Comparison of ENCODE assay signal across 1 cellular context in genomic region chr19:55476100-55476775, GRCh38.
TF ChIP-seq lines count a peak whose summit lies in the region.

ZNF628 (plus strand) TSS chr19:55476617; CDS start chr19:55479911, 3,294 bp downstream.

TF ChIP-seq in K562, 482 proteins besides CTCF, POLR2A, EP300 and RAD21 (continued from another document and continues in another):
- no peak for TF ChIP-seq FOXM1 (IDR thresholded peaks at IDR 0.05; ENCODE audit: low read depth)
- TF ChIP-seq FOXM1 (CRISPR knock-in tag; IDR thresholded peaks at IDR 0.05; ENCODE audit: low read depth), result 0 out of 2 replicates have a peak, but pooled peaks have one; percentile 24
- peak; percentile 65 for TF ChIP-seq PHF20 (IDR thresholded peaks at IDR 0.05; ENCODE audit: partially characterized antibody)
- TF ChIP-seq MCM2 (IDR thresholded peaks at IDR 0.05; ENCODE audit: low read depth), result no peak
- TF ChIP-seq ZBTB33 (CRISPR knock-in tag; IDR thresholded peaks at IDR 0.05), result peak; percentile 61; the same call in 1 of the 2 replicates
- peak in 1 of 3 experiments; percentile 40; a peak in 2 of 6 replicates for TF ChIP-seq ZBTB11 (CRISPR knock-in tag; IDR thresholded peaks at IDR 0.05)
- TF ChIP-seq CBX8 (IDR thresholded peaks at IDR 0.05; ENCODE audit: borderline replicate concordance, extremely low read depth, low read depth, low read length, poor library complexity, severe bottlenecking), result no peak
- TF ChIP-seq ZBTB9 (CRISPR knock-in tag; IDR thresholded peaks at IDR 0.05), result peak; percentile 47
- TF ChIP-seq BCOR (IDR thresholded peaks at IDR 0.05), result peak; percentile 26
- TF ChIP-seq MCM3 (IDR thresholded peaks at IDR 0.05), result no peak
- peak; percentile 90 for TF ChIP-seq RBFOX2 (IDR thresholded peaks at IDR 0.05; ENCODE audit: low read depth, low read length)
- peak; percentile 71; the same call in 1 of the 2 replicates for TF ChIP-seq MTA3 (IDR thresholded peaks at IDR 0.05; ENCODE audit: borderline replicate concordance)
- no peak for TF ChIP-seq THRB (CRISPR knock-in tag; conservative IDR thresholded peaks at IDR 0.05)
- no peak for TF ChIP-seq ZNF253 (CRISPR knock-in tag; conservative IDR thresholded peaks at IDR 0.05)
- TF ChIP-seq JUN (IDR thresholded peaks at IDR 0.05; ENCODE audit: borderline replicate concordance, low read depth, low read length), result no peak; the same call in 1 of the 2 replicates
- TF ChIP-seq JUN (CRISPR knock-in tag; IDR thresholded peaks at IDR 0.05; ENCODE audit: borderline replicate concordance), result 0 out of 2 replicates have a peak, but pooled peaks have one; percentile 67
- TF ChIP-seq E2F6 (IDR thresholded peaks at IDR 0.05; ENCODE audit: borderline replicate concordance in 1 of 2, extremely low read depth in 1 of 2, insufficient read depth in 1 of 2, insufficient read length in 1 of 2, low read depth in 1 of 2, low read length in 1 of 2, poor library complexity in 1 of 2, severe bottlenecking in 1 of 2), result peak; percentile 98
- TF ChIP-seq SREBF1 (IDR thresholded peaks at IDR 0.05; ENCODE audit: borderline replicate concordance, low read depth, low read length), result peak; percentile 67; the same call in 1 of the 2 replicates
- TF ChIP-seq IRF9 (tag; IDR thresholded peaks at IDR 0.05), result 0 out of 2 replicates have a peak, but pooled peaks have one; percentile 29
- TF ChIP-seq L3MBTL2 (IDR thresholded peaks at IDR 0.05), result peak; percentile 100
- TF ChIP-seq MTA2 (IDR thresholded peaks at IDR 0.05; ENCODE audit: low read depth), result no peak
- TF ChIP-seq MNT (conservative IDR thresholded peaks at IDR 0.05), result peak; percentile 90 to 93
- TF ChIP-seq TAF15 (IDR thresholded peaks at IDR 0.05; ENCODE audit: low read depth, low read length), result no peak
- TF ChIP-seq PTTG1 (tag; IDR thresholded peaks at IDR 0.05; ENCODE audit: low read depth), result no peak
- no peak for TF ChIP-seq NR2C1 (IDR thresholded peaks at IDR 0.05)
- peak; percentile 39 for TF ChIP-seq NR2C1 (tag; IDR thresholded peaks at IDR 0.05)
- TF ChIP-seq TAF7 (tag; IDR thresholded peaks at IDR 0.05), result 0 out of 2 replicates have a peak, but pooled peaks have one; percentile 12
- TF ChIP-seq NCOA6 (IDR thresholded peaks at IDR 0.05), result peak; percentile 97
- TF ChIP-seq AFF1 (IDR thresholded peaks at IDR 0.05; ENCODE audit: low read depth in 1 of 2, partially characterized antibody in 2 of 2), result peak; percentile 62 to 85
- TF ChIP-seq REST (CRISPR knock-in tag; IDR thresholded peaks at IDR 0.05; ENCODE audit: low read depth), result peak; percentile 78
- peak; percentile 98 for TF ChIP-seq CREB1 (IDR thresholded peaks at IDR 0.05)
- TF ChIP-seq CREB1 (CRISPR knock-in tag; IDR thresholded peaks at IDR 0.05), result peak; percentile 99
- peak; percentile 40; the same call in 1 of the 2 replicates for TF ChIP-seq C11orf30 (IDR thresholded peaks at IDR 0.05; ENCODE audit: low read depth)
- peak; percentile 85; the same call in 1 of the 2 replicates for TF ChIP-seq ERF (CRISPR knock-in tag; IDR thresholded peaks at IDR 0.05)
- 0 out of 2 replicates have a peak, but pooled peaks have one; percentile 24 for TF ChIP-seq ZNF282 (CRISPR knock-in tag; IDR thresholded peaks at IDR 0.05)
- TF ChIP-seq GABPB2 (CRISPR knock-in tag; conservative IDR thresholded peaks at IDR 0.05), result no peak
- peak; percentile 22; the same call in 1 of the 2 replicates for TF ChIP-seq TCF7 (IDR thresholded peaks at IDR 0.05; ENCODE audit: borderline replicate concordance)
- peak; percentile 91 for TF ChIP-seq SP1 (CRISPR knock-in tag; IDR thresholded peaks at IDR 0.05)
- TF ChIP-seq E2F3 (CRISPR knock-in tag; IDR thresholded peaks at IDR 0.05), result peak; percentile 84; the same call in 1 of the 2 replicates
- TF ChIP-seq ZNF146 (CRISPR knock-in tag; IDR thresholded peaks at IDR 0.05; ENCODE audit: unreplicated experiment), result no peak
- peak; percentile 69; the same call in 1 of the 2 replicates for TF ChIP-seq PHF8 (IDR thresholded peaks at IDR 0.05; ENCODE audit: borderline replicate concordance, low read length)
- TF ChIP-seq ZNF76 (CRISPR knock-in tag; IDR thresholded peaks at IDR 0.05; ENCODE audit: borderline replicate concordance), result peak; percentile 71; the same call in 1 of the 2 replicates
- TF ChIP-seq MAZ (CRISPR knock-in tag; conservative IDR thresholded peaks at IDR 0.05 in 1 of 2, IDR thresholded peaks at IDR 0.05 in 1 of 2), result peak; percentile 92 to 94
- peak; percentile 84; the same call in 1 of the 2 replicates for TF ChIP-seq NR3C1 (CRISPR knock-in tag; IDR thresholded peaks at IDR 0.05)
